ENCODE assay signal across 17 cellular contexts in the genomic region with DNA sequence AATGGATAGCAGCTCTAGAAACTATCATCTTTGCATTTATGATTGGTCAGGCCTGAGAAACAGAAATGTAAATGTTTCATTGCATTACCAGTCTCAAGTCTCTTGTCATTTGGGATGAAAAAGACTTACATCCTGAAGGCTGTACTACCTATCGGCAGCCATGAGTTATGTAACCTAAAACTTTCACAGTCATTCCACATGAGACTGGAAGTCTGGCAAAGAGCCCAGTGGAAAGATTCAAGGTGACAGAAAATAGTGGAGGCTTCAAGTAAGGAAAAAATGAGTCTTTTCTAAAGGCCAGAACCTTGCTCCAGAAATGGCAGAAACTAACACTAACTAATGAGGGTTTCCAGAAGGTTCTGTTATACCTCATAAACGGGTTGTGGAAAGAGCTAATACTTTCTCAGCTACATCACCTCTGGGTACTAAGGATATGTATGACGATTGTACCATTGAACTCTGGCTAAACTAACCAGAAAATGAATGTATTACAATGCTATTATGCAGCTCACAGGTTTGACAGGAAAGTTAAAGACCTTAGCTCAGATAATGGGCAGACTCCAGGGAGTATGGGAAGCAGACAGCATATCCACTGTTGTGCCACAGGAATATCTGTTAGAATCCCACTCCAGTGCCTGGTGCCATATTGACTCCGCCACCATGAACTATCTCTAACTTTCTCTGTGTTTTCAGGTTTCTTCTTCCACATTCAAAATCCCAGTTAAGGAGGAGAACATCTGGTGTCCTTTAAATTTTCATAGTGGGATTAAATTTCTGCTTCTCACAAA. TPM values are rescaled to one million over a fixed set of nuclear protein-coding genes. Genes with fewer than 3 reads are reported as not detected.
"Had no signal": no experiment of that assay in that cellular context is flagged by ENCODE, and none has a peak within 500 bp of the region (broad histone marks: within the 10 kb centered on the region; RNA-seq: fewer than 3 reads in every experiment).

No MANE protein-coding gene starts in this region.

- DNase-seq: activated B cell treated with CpG ODN at 0.5 μM for 24 hours; activated CD4-positive, alpha-beta T cell treated with anti-CD3 and anti-CD28 coated beads for 48 hours; activated CD8-positive, alpha-beta T cell treated with anti-CD3 and anti-CD28 coated beads for 36 hours; activated effector memory CD4-positive, alpha-beta T cell treated with Interleukin-2 at 50 U/mL for 16 hours; activated naive CD4-positive, alpha-beta T cell treated with anti-CD3 and anti-CD28 coated beads, Interleukin-2, amount 50 U/mL, for 16 hours; activated T-cell treated with anti-CD3 and anti-CD28 coated beads, Interleukin-2, amount 50 U/mL, for 4 hours; erythroblast; gastrocnemius medialis; heart right ventricle; left cardiac atrium; naive B cell; ovary; retina; stimulated activated CD4-positive, alpha-beta T cell treated with anti-CD3 and anti-CD28 coated beads, Interleukin-2, amount 100 ng/mL, for 48 hours; stimulated activated naive CD4-positive, alpha-beta T cell treated with Interleukin-2 at 50 U/mL for 16 hours had no signal

- H3K9me3 ChIP-seq: gastrocnemius medialis, heart right ventricle, ovary had no signal

- H3K4me1 ChIP-seq: gastrocnemius medialis, heart right ventricle had no signal

- H3K4me3 ChIP-seq: cardiac muscle cell, gastrocnemius medialis, heart right ventricle, lung, ovary had no signal

- ATAC-seq: activated CD8-positive, alpha-beta T cell treated with anti-CD3 and anti-CD28 coated beads for 36 hours; activated T-cell treated with anti-CD3 and anti-CD28 coated beads, Interleukin-2, amount 50 U/mL, for 4 hours; gastrocnemius medialis; heart right ventricle; left cardiac atrium had no signal

- H3K27ac ChIP-seq: cardiac muscle cell, gastrocnemius medialis, heart right ventricle, ovary had no signal

- H3K27me3 ChIP-seq: cardiac muscle cell, gastrocnemius medialis, ovary had no signal

- H3K36me3 ChIP-seq: cardiac muscle cell, gastrocnemius medialis, heart right ventricle, ovary had no signal

RNA-seq across cellular contexts. Expression of a gene that starts 41.7 kb away (rescaled TPM):
- total RNA-seq: activated B cell treated with CpG ODN at 0.5 μM for 24 hours; activated CD8-positive, alpha-beta T cell treated with anti-CD3 and anti-CD28 coated beads for 36 hours; activated T-cell treated with anti-CD3 and anti-CD28 coated beads, Interleukin-2, amount 50 U/mL, for 4 hours had no signal
